In genomic region chr17:69335018-69335417, GRCh38 we compare ENCODE assay signal across 8 cellular contexts. TPM values are rescaled to one million over a fixed set of nuclear protein-coding genes. Genes with fewer than 3 reads are reported as not detected.
DNase-seq lines count a peak whose midpoint lies in the region; ATAC-seq, FAIRE-seq and TF ChIP-seq lines count a peak whose summit lies in the region.

No MANE protein-coding gene starts in this region.

- H3K4me1 ChIP-seq in adrenal gland (replicated peaks in 1 of 2) (no peaks in the 10 kb centered on the region), left lung (no peaks in the 10 kb centered on the region)

- H3K27ac ChIP-seq in adrenal gland (no peak overlapping the region), left lung (no peak overlapping the region)

- no peak for FAIRE-seq in GM19239 (lab: Jason Lieb, UNC)

- DNase-seq in DMS53 treated with DMSO at 0.1 percent for 48 hours (lab: John Stamatoyannopoulos, UW; ENCODE audit: unreplicated experiment) (peak; percentile 56), adrenal gland (no peak), left lung (no peak), GM19239 (ENCODE audit: insufficient read length, low spot score) (no peak)
- DNase-seq in activated CD4-positive, alpha-beta T cell treated with anti-CD3 and anti-CD28 coated beads for 1 hour, result no peak

- H3K9me3 ChIP-seq in adrenal gland (replicated peaks in 1 of 3), result no peaks in the 10 kb centered on the region
- H3K9me3 ChIP-seq in left lung, result no peaks in the 10 kb centered on the region

- ATAC-seq in HG03378 (IDR thresholded peaks at IDR 0.05; ENCODE audit: unreplicated experiment) (peak; percentile 58), left lung (peak; percentile 72), GM21390 (IDR thresholded peaks at IDR 0.05; ENCODE audit: unreplicated experiment) (no peak), GM18505 (IDR thresholded peaks at IDR 0.05; ENCODE audit: unreplicated experiment) (no peak)

- WGBS in adrenal gland, 4 donors, result 4 to 12% (median 10%) methylated on average over 2 of the region's 2 CpGs

- TF ChIP-seq CTCF in adrenal gland (IDR thresholded peaks at IDR 0.05), result peak; percentile 20 to 55 (median 50)
- peak; percentile 17 to 23 for TF ChIP-seq CTCF in left lung (IDR thresholded peaks at IDR 0.05)

- H3K36me3 ChIP-seq in adrenal gland (replicated peaks in 1 of 2) (no peaks in the 10 kb centered on the region), left lung (no peaks in the 10 kb centered on the region)

- intact Hi-C loops in adrenal gland (cut with DNase I), result no loop called here
- intact Hi-C loops in left lung (cut with DNase I), result loop anchor here in 1 of 2 donors (10.0 kb wide), 1 partner anchor 190 kb away; no protein-coding TSS in a partner anchor

- H3K27me3 ChIP-seq in adrenal gland (no peaks in the 10 kb centered on the region), left lung (no peaks in the 10 kb centered on the region)

- no peak overlapping the region for H3K4me3 ChIP-seq in adrenal gland
- H3K4me3 ChIP-seq in left lung, result no peak overlapping the region

- TF ChIP-seq POLR2A in adrenal gland (IDR thresholded peaks at IDR 0.05) (no peak), GM18505 (IDR thresholded peaks at IDR 0.05; ENCODE audit: borderline replicate concordance, extremely low read depth, insufficient read depth, insufficient read length) (no peak)

RNA-seq across cellular contexts. Expression of gene ABCA5, which starts 8.1 kb away (rescaled TPM):
- total RNA-seq in adrenal gland, result 10 to 100 TPM; 21.5 to 87.6 (median 29.7) TPM
- polyA plus RNA-seq in adrenal gland, result 100 to 1,000 TPM in 1 of 3 donors, 10 to 100 TPM in 2; 28.5 to 103 (median 46.3) TPM
- 10 to 100 TPM; 14.7 to 15.6 TPM for total RNA-seq in left lung

Comparison
In these comparisons a context has a peak if more than half of its experiments do, and no peak if none do; other contexts are left out.
1. ATAC-seq: peak in HG03378 (single experiment) and left lung (single experiment); none in GM21390 (single experiment) and GM18505 (single experiment).